ENCODE assay signal across 17 cellular contexts in genomic region chr1:111270781-111271463, GRCh38. TPM values are rescaled to one million over a fixed set of nuclear protein-coding genes. Genes with fewer than 3 reads are reported as not detected.
DNase-seq lines count a peak whose midpoint lies in the region; ATAC-seq, FAIRE-seq and TF ChIP-seq lines count a peak whose summit lies in the region.
"Had no signal": no experiment of that assay in that cellular context is flagged by ENCODE, and none has a peak within 500 bp of the region (broad histone marks: within the 10 kb centered on the region; RNA-seq: fewer than 3 reads in every experiment).

No MANE protein-coding gene starts in this region.

- H4K8ac ChIP-seq in H9 (replicated peaks; ENCODE audit: insufficient read length, low read depth, low read length) (no peak overlapping the region), H1 (ENCODE audit: extremely low read depth, insufficient read depth, low read length) (peak overlapping the region; percentile 38)

- H3K79me2 ChIP-seq in H9 (ENCODE audit: insufficient read depth, low read length) (no peaks in the 10 kb centered on the region), H1 (ENCODE audit: control insufficient read depth in 1 of 2, insufficient read depth in 2 of 2, low read length in 2 of 2) (no peaks in the 10 kb centered on the region)

- H2AFZ ChIP-seq in H9 (ENCODE audit: low read length) = no peak overlapping the region
- H2AFZ ChIP-seq in H1 (ENCODE audit: low read length) = peak overlapping the region; percentile 37; the same call in 1 of the 2 replicates

- H3K4ac ChIP-seq in H9 (ENCODE audit: low read depth, low read length) (no peak overlapping the region), H1 (replicated peaks; ENCODE audit: insufficient read length, low read depth, low read length) (no peak overlapping the region)

- H3K18ac ChIP-seq in H9 (ENCODE audit: insufficient read length, low read depth, low read length) (no peak overlapping the region), H1 (ENCODE audit: extremely low read depth, low read length) (peak overlapping the region; percentile 19; the same call in 1 of the 2 replicates)

- H3K9ac ChIP-seq in H9 (ENCODE audit: extremely low read depth, insufficient read length, low read length) (no peak overlapping the region), H1 (replicated peaks in 1 of 4; ENCODE audit: extremely low read depth in 1 of 4, low read depth in 3 of 4, low read length in 3 of 4) (no peak overlapping the region)

- H3K27ac ChIP-seq in H9 (ENCODE audit: insufficient read length, low read depth, low read length) = no peak overlapping the region
- H3K27ac ChIP-seq in H1 (ENCODE audit: low read depth, low read length) = no peak overlapping the region
- H3K27ac ChIP-seq: foreskin keratinocyte, tibial nerve had no signal

- peaks cover 3% of the 10 kb centered on the region for H3K9me3 Mint-ChIP-seq in activated CD4-positive, alpha-beta T cell treated with anti-CD3 and anti-CD28 coated beads for 36 hours (ENCODE audit: low read depth)
- H3K9me3 Mint-ChIP-seq in activated CD4-positive, alpha-beta T cell treated with anti-CD3 and anti-CD28 coated beads, Interleukin-2, amount 10 ng/mL, durations not matched to agents 7 days and 5 days = peaks cover 5% of the 10 kb centered on the region
- no peaks in the 10 kb centered on the region; a peak in 1 of 5 replicates for H3K9me3 Mint-ChIP-seq in H9

- no peak overlapping the region for H3K27ac Mint-ChIP-seq in activated CD4-positive, alpha-beta T cell treated with anti-CD3 and anti-CD28 coated beads for 36 hours
- no peak overlapping the region for H3K27ac Mint-ChIP-seq in activated CD4-positive, alpha-beta T cell treated with anti-CD3 and anti-CD28 coated beads, Interleukin-2, amount 10 ng/mL, durations not matched to agents 7 days and 5 days
- H3K27ac Mint-ChIP-seq in H9 = peak overlapping the region in 1 of 3 experiments; percentile 96; a peak in 1 of 7 replicates

- H4K91ac ChIP-seq in H9 (ENCODE audit: insufficient read length, low read depth, low read length) (no peak overlapping the region), H1 (replicated peaks; ENCODE audit: insufficient read length, low read length) (peak overlapping the region; percentile 60)

- TF ChIP-seq CTCF in H9 (conservative IDR thresholded peaks at IDR 0.05) = no peak
- TF ChIP-seq CTCF in H1 (IDR thresholded peaks at IDR 0.05; ENCODE audit: control extremely low read depth in 1 of 3, insufficient read depth in 1 of 3, low read depth in 1 of 3, low read length in 3 of 3) = peak in 2 of 3 experiments; percentile 18 to 37; a peak in 3 of 4 replicates

- H3K14ac ChIP-seq in H9 (ENCODE audit: insufficient read depth, low read length) (no peak overlapping the region), H1 (ENCODE audit: insufficient read length) (no peak overlapping the region)

- H3K4me1 ChIP-seq in H9 (ENCODE audit: insufficient read depth, low read length) (no peaks in the 10 kb centered on the region; the same call in 1 of the 2 replicates), H1 (replicated peaks in 1 of 4; ENCODE audit: control insufficient read depth in 3 of 4, insufficient read depth in 4 of 4, low read length in 3 of 4) (peaks cover 0 to 13% (median 6%) of the 10 kb centered on the region in 4 experiments; a peak in 4 of 7 replicates)
- H3K4me1 ChIP-seq: foreskin keratinocyte had no signal

- no peak overlapping the region for H2BK12ac ChIP-seq in H9 (ENCODE audit: insufficient read length, low read depth, low read length)
- H2BK12ac ChIP-seq in H1 (ENCODE audit: low read depth, low read length) = no peak overlapping the region

- H3K79me1 ChIP-seq in H9 (ENCODE audit: insufficient read depth, low read depth, low read length, poor library complexity, severe bottlenecking) = no peaks in the 10 kb centered on the region
- H3K79me1 ChIP-seq in H1 (ENCODE audit: low read depth, low read length) = no peaks in the 10 kb centered on the region

- no peak overlapping the region for H3K56ac ChIP-seq in H9 (ENCODE audit: insufficient read length, low read depth, low read length)
- no peak overlapping the region for H3K56ac ChIP-seq in H1 (replicated peaks; ENCODE audit: insufficient read length, low read depth, low read length)

- H3K4me1 Mint-ChIP-seq in activated CD4-positive, alpha-beta T cell treated with anti-CD3 and anti-CD28 coated beads for 36 hours = peaks cover 28% of the 10 kb centered on the region
- H3K4me1 Mint-ChIP-seq in activated CD4-positive, alpha-beta T cell treated with anti-CD3 and anti-CD28 coated beads, Interleukin-2, amount 10 ng/mL, durations not matched to agents 7 days and 5 days = peaks cover 17% of the 10 kb centered on the region
- H3K4me1 Mint-ChIP-seq in H9 = peaks cover 25 to 27% of the 10 kb centered on the region in 2 experiments

- DNase-seq in activated CD4-positive, alpha-beta T cell treated with anti-CD3 and anti-CD28 coated beads for 36 hours = peak; percentile 20
- DNase-seq in activated CD4-positive, alpha-beta T cell treated with anti-CD3 and anti-CD28 coated beads, Interleukin-2, amount 10 ng/mL, durations not matched to agents 7 days and 5 days = no peak
- peak; percentile 36 for DNase-seq in H9
- DNase-seq in H1 (ENCODE audit: low read depth in 1 of 2, low spot score in 2 of 2) = peak in 1 of 2 experiments; percentile 72
- DNase-seq in retina = peak; percentile 14
- DNase-seq in SKM-1 (lab: John Stamatoyannopoulos, UW; ENCODE audit: unreplicated experiment) = no peak
- no peak for DNase-seq in amniotic stem cell (lab: John Stamatoyannopoulos, UW)
- DNase-seq in NCI-H2029 treated with DMSO at 0.1 percent for 48 hours (lab: John Stamatoyannopoulos, UW) = no peak
- DNase-seq: 8988T; COR-L47; effector CD4-positive, alpha-beta T cell; foreskin keratinocyte; NCI-H1417 treated with DMSO at 0.1 percent for 48 hours; NCI-H526 had no signal

- no peak for FAIRE-seq in H1 (lab: Jason Lieb, UNC)
- FAIRE-seq: astrocyte had no signal

- TF ChIP-seq EP300 in H1 (IDR thresholded peaks at IDR 0.05; ENCODE audit: borderline replicate concordance in 1 of 2, low read depth in 2 of 2, low read length in 2 of 2) = no peak

- H3K4me3 ChIP-seq in H1 (ENCODE audit: extremely low read depth in 1 of 4, insufficient read depth in 2 of 4, low read depth in 3 of 4, low read length in 4 of 4) = peak overlapping the region; percentile 22 to 55 (median 34)
- H3K4me3 ChIP-seq: tibial nerve had no signal

- peaks cover 1% of the 10 kb centered on the region for H3K36me3 Mint-ChIP-seq in activated CD4-positive, alpha-beta T cell treated with anti-CD3 and anti-CD28 coated beads for 36 hours (ENCODE audit: low read depth)
- H3K36me3 Mint-ChIP-seq in activated CD4-positive, alpha-beta T cell treated with anti-CD3 and anti-CD28 coated beads, Interleukin-2, amount 10 ng/mL, durations not matched to agents 7 days and 5 days (ENCODE audit: low read depth) = peaks cover 2% of the 10 kb centered on the region
- H3K36me3 Mint-ChIP-seq in H9 (ENCODE audit: insufficient read depth in 1 of 3, low read depth in 3 of 3) = no peaks in the 10 kb centered on the region; a peak in 1 of 7 replicates

- H3K23me2 ChIP-seq in H9 (ENCODE audit: insufficient read length, low read depth, low read length, poor library complexity, severe bottlenecking) = no peaks in the 10 kb centered on the region
- no peaks in the 10 kb centered on the region for H3K23me2 ChIP-seq in H1 (ENCODE audit: low read depth, low read length)

- peak in 1 of 2 experiments; percentile 29; a peak in 1 of 4 replicates for TF ChIP-seq RAD21 in H1 (IDR thresholded peaks at IDR 0.05 in 1 of 2, conservative IDR thresholded peaks at IDR 0.05 in 1 of 2; ENCODE audit: low read depth in 2 of 2, low read length in 2 of 2)

- no peak overlapping the region for H2BK20ac ChIP-seq in H9 (ENCODE audit: low read depth, low read length, poor library complexity, severe bottlenecking)
- H2BK20ac ChIP-seq in H1 (ENCODE audit: low read length) = 0 out of 2 replicates have a peak overlapping the region, but pooled peaks have one; percentile 72

- CTCF ChIA-PET in activated CD4-positive, alpha-beta T cell treated with anti-CD3 and anti-CD28 coated beads for 36 hours (lab: Charles Lee) = interaction anchor here (0.7 to 1.7 kb wide), 4 partner anchors 9 to 33 kb away, joined by 3 read pairs; no protein-coding TSS in a partner anchor
- CTCF ChIA-PET in activated CD4-positive, alpha-beta T cell treated with anti-CD3 and anti-CD28 coated beads, Interleukin-2, amount 10 ng/mL, durations not matched to agents 7 days and 5 days (lab: Charles Lee) = interaction anchor here (0.6 to 2.8 kb wide), 3 partner anchors 11 to 995 kb away, joined by 3 to 10 read pairs (median 4); no protein-coding TSS in a partner anchor
- CTCF ChIA-PET in H1 (lab: Charles Lee; ENCODE audit: partially characterized antibody) = interaction anchor here (0.7 to 2.7 kb wide), 15 partner anchors 11 to 130 kb away, joined by 3 to 11 read pairs (median 6); no protein-coding TSS in a partner anchor

- no peak overlapping the region for H3T11ph ChIP-seq in H9 (ENCODE audit: low read length)

- no peak overlapping the region for H3K4me2 ChIP-seq in H9 (ENCODE audit: insufficient read depth, insufficient read length, low read length)
- peak overlapping the region; percentile 64 to 76 for H3K4me2 ChIP-seq in H1 (ENCODE audit: insufficient read depth in 1 of 2, low read depth in 2 of 2, low read length in 2 of 2)

- H3K27me3 ChIP-seq in H9 (ENCODE audit: insufficient read depth, low read length) (no peaks in the 10 kb centered on the region), H1 (replicated peaks in 1 of 4; ENCODE audit: control insufficient read depth in 3 of 4, extremely low read depth in 1 of 4, insufficient read depth in 3 of 4, low read length in 3 of 4) (peaks cover 0 to 15% (median 7%) of the 10 kb centered on the region in 4 experiments; a peak in 4 of 7 replicates)

- no peaks in the 10 kb centered on the region for H4K20me1 ChIP-seq in H9 (ENCODE audit: control insufficient read depth, insufficient read depth, insufficient read length)
- H4K20me1 ChIP-seq in H1 (replicated peaks in 1 of 2; ENCODE audit: control insufficient read depth in 1 of 2, insufficient read depth in 2 of 2, low read length in 2 of 2) = no peaks in the 10 kb centered on the region

- no peak overlapping the region for H2BK5ac ChIP-seq in H9 (ENCODE audit: insufficient read length, low read length)
- no peak overlapping the region for H2BK5ac ChIP-seq in H1 (ENCODE audit: low read depth, low read length)

- peak overlapping the region; percentile 46 for H3K4me3 Mint-ChIP-seq in activated CD4-positive, alpha-beta T cell treated with anti-CD3 and anti-CD28 coated beads for 36 hours
- H3K4me3 Mint-ChIP-seq in activated CD4-positive, alpha-beta T cell treated with anti-CD3 and anti-CD28 coated beads, Interleukin-2, amount 10 ng/mL, durations not matched to agents 7 days and 5 days = no peak overlapping the region
- H3K4me3 Mint-ChIP-seq in H9 = no peak overlapping the region; a peak in 1 of 5 replicates

- H2BK15ac ChIP-seq in H9 (ENCODE audit: low read depth, low read length) (no peak overlapping the region), H1 (ENCODE audit: low read length) (no peak overlapping the region)

- peaks cover 29% of the 10 kb centered on the region for H3K27me3 Mint-ChIP-seq in activated CD4-positive, alpha-beta T cell treated with anti-CD3 and anti-CD28 coated beads for 36 hours
- H3K27me3 Mint-ChIP-seq in activated CD4-positive, alpha-beta T cell treated with anti-CD3 and anti-CD28 coated beads, Interleukin-2, amount 10 ng/mL, durations not matched to agents 7 days and 5 days = peaks cover 35% of the 10 kb centered on the region
- no peaks in the 10 kb centered on the region; the same call in none of the 2 replicates for H3K27me3 Mint-ChIP-seq in H9 (ENCODE audit: low read depth)

- no peak overlapping the region for H2BK120ac ChIP-seq in H9 (ENCODE audit: low read depth, low read length, poor library complexity, severe bottlenecking)
- H2BK120ac ChIP-seq in H1 (replicated peaks; ENCODE audit: low read depth, low read length) = no peak overlapping the region

- H3K9me3 ChIP-seq in H9 (ENCODE audit: control insufficient read depth, low read depth, low read length) (no peaks in the 10 kb centered on the region), H1 (ENCODE audit: insufficient read depth in 2 of 2, low read depth in 1 of 2, low read length in 1 of 2) (no peaks in the 10 kb centered on the region)
- H3K9me3 ChIP-seq: tibial nerve had no signal

- no peak for ATAC-seq in activated CD4-positive, alpha-beta T cell treated with anti-CD3 and anti-CD28 coated beads for 36 hours
- ATAC-seq: foreskin keratinocyte had no signal

- H2AK5ac ChIP-seq in H9 (ENCODE audit: insufficient read length, low read length) = no peak overlapping the region
- no peak overlapping the region; the same call in 1 of the 2 replicates for H2AK5ac ChIP-seq in H1 (ENCODE audit: low read depth, low read length)

- TF ChIP-seq POLR2A in H1 (IDR thresholded peaks at IDR 0.05; ENCODE audit: control extremely low read depth in 1 of 2, low read depth in 2 of 2, low read length in 2 of 2) = no peak

- no peaks in the 10 kb centered on the region for H3K36me3 ChIP-seq in H1 (ENCODE audit: control insufficient read depth in 2 of 4, insufficient read depth in 4 of 4, low read length in 3 of 4)
- H3K36me3 ChIP-seq: tibial nerve had no signal

- no CpG with 5 or more reads among the region's 40 CpGs for WGBS in H9 (ENCODE audit: extremely low coverage, insufficient read length, low lambda C conversion rate)
- 44% methylated on average over 40 of the region's 40 CpGs; no CpG with 5 or more reads in 1 of the 2 experiments for WGBS in H1 (ENCODE audit: extremely low coverage in 1 of 2, insufficient coverage in 1 of 2, insufficient read length in 1 of 2, insufficient replicate concordance in 2 of 2, low coverage in 1 of 2, low lambda C conversion rate in 2 of 2, missing lambda C conversion rate in 1 of 2), 2 experiments

- H3K23ac ChIP-seq in H9 (ENCODE audit: insufficient read length, low read depth, low read length) (no peak overlapping the region), H1 (ENCODE audit: insufficient read length) (no peak overlapping the region)

- POLR2A ChIA-PET in activated CD4-positive, alpha-beta T cell treated with anti-CD3 and anti-CD28 coated beads for 36 hours (lab: Charles Lee) = no interaction called here
- POLR2A ChIA-PET in activated CD4-positive, alpha-beta T cell treated with anti-CD3 and anti-CD28 coated beads, Interleukin-2, amount 10 ng/mL, durations not matched to agents 7 days and 5 days (lab: Charles Lee) = no interaction called here
- POLR2A ChIA-PET in H1 (lab: Charles Lee; ENCODE audit: partially characterized antibody) = interaction anchor here (1.1 kb wide), 1 partner anchor 34 kb away, joined by 5 read pairs; no protein-coding TSS in a partner anchor

- H4K5ac ChIP-seq in H9 (ENCODE audit: insufficient read length, low read depth, low read length) = no peak overlapping the region
- no peak overlapping the region for H4K5ac ChIP-seq in H1 (ENCODE audit: insufficient read length, low read depth, low read length)

- intact Hi-C loops in activated CD4-positive, alpha-beta T cell treated with anti-CD3 and anti-CD28 coated beads for 36 hours (cut with DNase I, micrococcal nuclease) = no loop called here

RNA-seq across cellular contexts. Expression of gene CHIA, which starts 19.7 kb away (rescaled TPM):
- total RNA-seq in activated CD4-positive, alpha-beta T cell treated with anti-CD3 and anti-CD28 coated beads for 36 hours = not detected
- not detected for total RNA-seq in activated CD4-positive, alpha-beta T cell treated with anti-CD3 and anti-CD28 coated beads, Interleukin-2, amount 10 ng/mL, durations not matched to agents 7 days and 5 days
- total RNA-seq in H9 (2021) = not detected in 2 replicates
- total RNA-seq in H1 (2021; fragmentation: NEBNext Ultra II Directional; extraction: Animal tissue kit (Norgen Biotek cat#: 25700)) = not detected in 2 replicates
- not detected in 2 replicates for polyA plus RNA-seq in H1 (2011; rRNA removed)
- not detected for polyA plus RNA-seq in H1 (2011; cell fraction: cytosol; rRNA removed)
- polyA plus RNA-seq in H1 (2011; cell fraction: nucleus; rRNA removed) = not detected
- polyA plus RNA-seq in H1 (2012, experiment 1 of 2) = not detected in 4 replicates
- polyA plus RNA-seq in H1 (2012, experiment 2 of 2) = not detected
- not detected for polyA plus RNA-seq in H1 (2013, experiment 1 of 2)
- not detected for polyA plus RNA-seq in H1 (2013, experiment 2 of 2)
- not detected in 2 replicates for polyA minus RNA-seq in H1 (2011; rRNA and poly(A)+ RNA removed)
- polyA minus RNA-seq in H1 (2011; cell fraction: cytosol; rRNA and poly(A)+ RNA removed) = not detected
- not detected for polyA minus RNA-seq in H1 (2011; cell fraction: nucleus; rRNA and poly(A)+ RNA removed)
- total RNA-seq: astrocyte, foreskin keratinocyte, tibial nerve had no signal
- polyA plus RNA-seq: foreskin keratinocyte, neural cell had no signal

RNA-seq across cellular contexts. Expression of gene CHI3L2, which starts 43.4 kb away (rescaled TPM):
- 10 to 100 TPM; 12.7 TPM for total RNA-seq in activated CD4-positive, alpha-beta T cell treated with anti-CD3 and anti-CD28 coated beads for 36 hours
- total RNA-seq in activated CD4-positive, alpha-beta T cell treated with anti-CD3 and anti-CD28 coated beads, Interleukin-2, amount 10 ng/mL, durations not matched to agents 7 days and 5 days = 10 to 100 TPM; 48.2 to 56.0 TPM
- not detected in 2 replicates for total RNA-seq in H9 (2021)
- not detected in 2 replicates for total RNA-seq in H1 (2021; fragmentation: NEBNext Ultra II Directional; extraction: Animal tissue kit (Norgen Biotek cat#: 25700))
- not detected in 2 replicates for polyA plus RNA-seq in H1 (2011; rRNA removed)
- polyA plus RNA-seq in H1 (2011; cell fraction: cytosol; rRNA removed) = not detected
- polyA plus RNA-seq in H1 (2011; cell fraction: nucleus; rRNA removed) = not detected
- polyA plus RNA-seq in H1 (2012, experiment 1 of 2) = not detected in 4 replicates
- polyA plus RNA-seq in H1 (2012, experiment 2 of 2) = not detected
- not detected for polyA plus RNA-seq in H1 (2013, experiment 1 of 2)
- polyA plus RNA-seq in H1 (2013, experiment 2 of 2) = 0.04 TPM
- polyA minus RNA-seq in H1 (2011; rRNA and poly(A)+ RNA removed) = not detected in 2 replicates
- polyA minus RNA-seq in H1 (2011; cell fraction: cytosol; rRNA and poly(A)+ RNA removed) = not detected
- not detected for polyA minus RNA-seq in H1 (2011; cell fraction: nucleus; rRNA and poly(A)+ RNA removed)
- total RNA-seq: astrocyte had no signal
- polyA plus RNA-seq: neural cell had no signal

Comparison
In these comparisons a context has a peak if more than half of its experiments do, and no peak if none do; other contexts are left out.
1. DNase-seq: peak in activated CD4-positive, alpha-beta T cell treated with anti-CD3 and anti-CD28 coated beads for 36 hours (single experiment), H9 (single experiment) and retina (single experiment); none in activated CD4-positive, alpha-beta T cell treated with anti-CD3 and anti-CD28 coated beads, Interleukin-2, amount 10 ng/mL, durations not matched to agents 7 days and 5 days (single experiment), SKM-1 (single experiment), amniotic stem cell (single experiment) and NCI-H2029 treated with DMSO at 0.1 percent for 48 hours (single experiment).
2. RNA of gene CHI3L2, which starts 43.4 kb away (total RNA-seq): 48.2 to 56.0 TPM in activated CD4-positive, alpha-beta T cell treated with anti-CD3 and anti-CD28 coated beads, Interleukin-2, amount 10 ng/mL, durations not matched to agents 7 days and 5 days and 12.7 TPM in activated CD4-positive, alpha-beta T cell treated with anti-CD3 and anti-CD28 coated beads for 36 hours; not detected in H9 and not detected in H1; every median in the first group is over 10 times any median in the second.